In genomic region chr17:50866261-50866949, GRCh38 we compare ENCODE assay signal across 8 cellular contexts. TPM values are rescaled to one million over a fixed set of nuclear protein-coding genes. Genes with fewer than 3 reads are reported as not detected.
DNase-seq lines count a peak whose midpoint lies in the region; ATAC-seq lines count a peak whose summit lies in the region.

TSS of gene TOB1 (minus strand) at chr17:50866354. CDS start at chr17:50864017, 2,337 bp downstream.

- H3K9me3 ChIP-seq in mesenchymal stem cell (ENCODE audit: control insufficient read depth, low read length): no peaks in the 10 kb centered on the region

- H3K27me3 ChIP-seq in mesenchymal stem cell (ENCODE audit: control insufficient read depth in 1 of 2, insufficient read depth in 1 of 2, low read length in 2 of 2): no peaks in the 10 kb centered on the region

- peak within 1 kb of the TSS; percentile 96 for H2BK15ac ChIP-seq in mesenchymal stem cell (ENCODE audit: low read depth, poor library complexity, severe bottlenecking)

- H3K23ac ChIP-seq in mesenchymal stem cell (ENCODE audit: low read length in 2 of 2): peak within 1 kb of the TSS; percentile 90 to 96

- H3K4me1 ChIP-seq in mesenchymal stem cell (ENCODE audit: control insufficient read depth, insufficient read depth, low read depth, low read length): peaks cover 4% of the 10 kb centered on the region

- H3K4me2 ChIP-seq in mesenchymal stem cell (ENCODE audit: low read length, poor library complexity, severe bottlenecking): peak within 1 kb of the TSS; percentile 91

- peaks cover 6 to 26% of the 10 kb centered on the region in 2 experiments for H3K36me3 ChIP-seq in mesenchymal stem cell (ENCODE audit: control insufficient read depth in 1 of 2, insufficient read depth in 2 of 2, low read depth in 1 of 2, low read length in 2 of 2)

- peak within 1 kb of the TSS; percentile 100 for H3K27ac ChIP-seq in mesenchymal stem cell (ENCODE audit: low read length, poor library complexity, severe bottlenecking)

- peak within 1 kb of the TSS; percentile 82 for H2BK120ac ChIP-seq in mesenchymal stem cell (ENCODE audit: low read depth, low read length)

- H3K9ac ChIP-seq in mesenchymal stem cell (ENCODE audit: low read length): peak within 1 kb of the TSS; percentile 97

- H3K14ac ChIP-seq in mesenchymal stem cell (ENCODE audit: low read length in 2 of 2): peak within 1 kb of the TSS; percentile 87 to 91

- POLR2A ChIA-PET in activated CD8-positive, alpha-beta memory T cell treated with anti-CD3 and anti-CD28 coated beads for 36 hours (lab: Charles Lee): interaction anchor here (0.7 to 2.5 kb wide), 25 partner anchors 10 to 471 kb away, joined by 3 to 17 read pairs (median 5); partner anchors contain the start of genes LUC7L3, NME1 and SPAG9

- peak within 1 kb of the TSS; percentile 99 for H4K91ac ChIP-seq in mesenchymal stem cell (ENCODE audit: low read length)

- H3K18ac ChIP-seq in mesenchymal stem cell (ENCODE audit: low read depth in 1 of 2, low read length in 2 of 2): peak within 1 kb of the TSS; percentile 92 to 99

- peak; percentile 61 for ATAC-seq in GM21360 (IDR thresholded peaks at IDR 0.05; ENCODE audit: unreplicated experiment)

- H3K4ac ChIP-seq in mesenchymal stem cell (ENCODE audit: low read depth in 1 of 2, low read length in 2 of 2): peak within 1 kb of the TSS; percentile 90 to 97

- CTCF ChIA-PET in activated CD8-positive, alpha-beta memory T cell treated with anti-CD3 and anti-CD28 coated beads for 36 hours (lab: Charles Lee): interaction anchor here (0.5 to 2.3 kb wide), 5 partner anchors 14 to 298 kb away, joined by 3 to 9 read pairs (median 6); no protein-coding TSS in a partner anchor

- H2AK5ac ChIP-seq in mesenchymal stem cell (ENCODE audit: low read length, severe bottlenecking): peak within 1 kb of the TSS; percentile 88

- WGBS in mesenchymal stem cell: under 1% methylated on average over 75 of the region's 75 CpGs

- DNase-seq in COLO829 (ENCODE audit: low spot score) (peak; percentile 77), HT1080 (ENCODE audit: low read depth) (peak; percentile 90), NOMO-1 (lab: John Stamatoyannopoulos, UW; ENCODE audit: unreplicated experiment in 2 of 2) (peak; percentile 98), mesenchymal stem cell (peak; percentile 98)
- peak; percentile 92 for DNase-seq in effector CD8-positive, alpha-beta T cell (lab: John Stamatoyannopoulos, UW)
- DNase-seq in stimulated activated CD8-positive, alpha-beta memory T cell treated with anti-CD3 and anti-CD28 coated beads, Interleukin-12 subunit alpha, Interleukin-12 subunit beta, amount 100 ng/mL, for 24 hours (ENCODE audit: extremely low read depth): peak; percentile 91

- peak within 1 kb of the TSS; percentile 84 for H2BK5ac ChIP-seq in mesenchymal stem cell (ENCODE audit: low read depth, low read length, poor library complexity, severe bottlenecking)

- peak within 1 kb of the TSS; percentile 94 for H4K8ac ChIP-seq in mesenchymal stem cell (ENCODE audit: low read length)

- peak within 1 kb of the TSS; percentile 86 to 92 for H3K4me3 ChIP-seq in mesenchymal stem cell (ENCODE audit: insufficient read depth in 1 of 2, low read depth in 1 of 2, low read length in 2 of 2)

- no peaks in the 10 kb centered on the region for H3K79me1 ChIP-seq in mesenchymal stem cell (replicated peaks; ENCODE audit: low read length, poor library complexity, severe bottlenecking)

- peak within 1 kb of the TSS; percentile 66 for H2AFZ ChIP-seq in mesenchymal stem cell (ENCODE audit: low read depth, low read length)

- H2BK12ac ChIP-seq in mesenchymal stem cell (ENCODE audit: low read length in 2 of 2): peak within 1 kb of the TSS; percentile 87 to 89

RNA-seq across cellular contexts. Expression of gene TOB1, which starts in this region (rescaled TPM):
- 2.8 and 15.0 TPM in 2 replicates for total RNA-seq in HT1080 (2014; rRNA removed; shearing (Covaris generic))
- polyA plus RNA-seq in HT1080 (2015; cell fraction: cytosol; rRNA removed): 14.3 and 14.9 TPM in 2 replicates
- 15.8 and 19.0 TPM in 2 replicates for polyA plus RNA-seq in HT1080 (2015; cell fraction: nucleus; rRNA removed)
- total RNA-seq in activated CD8-positive, alpha-beta memory T cell treated with anti-CD3 and anti-CD28 coated beads for 36 hours: 10 to 100 TPM; 29.0 to 30.7 TPM
- 78.1 TPM for polyA plus RNA-seq in mesenchymal stem cell (2013, experiment 1 of 2)
- 81.9 TPM for polyA plus RNA-seq in mesenchymal stem cell (2013, experiment 2 of 2)

Comparison
In these comparisons a context has a peak if more than half of its experiments do, and no peak if none do; other contexts are left out.
1. Peak in every context shown above with its lines: DNase-seq, ATAC-seq, H3K4me3 ChIP-seq and H3K27ac ChIP-seq.